ENCODE assay signal across 8 cellular contexts in genomic region chr19:39413269-39413902, GRCh38. TPM values are rescaled to one million over a fixed set of nuclear protein-coding genes. Genes with fewer than 3 reads are reported as not detected.
DNase-seq lines count a peak whose midpoint lies in the region; ATAC-seq and TF ChIP-seq lines count a peak whose summit lies in the region.

No MANE protein-coding gene starts in this region.

- DNase-seq in CD4-positive, alpha-beta T cell: peak in 2 of 10 experiments; percentile 13 to 43
- peak; percentile 32 for DNase-seq in activated CD4-positive, alpha-beta T cell treated with anti-CD3 and anti-CD28 coated beads, Interleukin-2, amount 50 U/mL, for 1 hour
- DNase-seq in fibroblast of gingiva (ENCODE audit: low read depth): peak; percentile 73
- no peak for DNase-seq in stimulated activated CD4-positive, alpha-beta T cell treated with anti-CD3 and anti-CD28 coated beads, Interleukin-1b, Interleukin-23, amount 100 ng/mL, for 48 hours
- no peak for DNase-seq in SHP77 treated with DMSO at 0.1 percent for 48 hours (lab: John Stamatoyannopoulos, UW)

- peaks cover 41% of the 10 kb centered on the region for H3K4me1 Mint-ChIP-seq in CD4-positive, alpha-beta T cell (ENCODE audit: low read depth)
- peaks cover 36% of the 10 kb centered on the region for H3K4me1 Mint-ChIP-seq in nephron

- H3K27ac ChIP-seq in CD4-positive, alpha-beta T cell (ENCODE audit: low read depth, low read length): peak overlapping the region; percentile 95
- H3K27ac ChIP-seq in KMS-11: no peak overlapping the region

- H3K9me3 ChIP-seq in CD4-positive, alpha-beta T cell (ENCODE audit: control insufficient read depth, low read length): no peaks in the 10 kb centered on the region

- peak overlapping the region; percentile 95 for H3K4me3 Mint-ChIP-seq in CD4-positive, alpha-beta T cell
- peak overlapping the region; percentile 97 to 99 (median 97) for H3K4me3 Mint-ChIP-seq in nephron

- H3K4me3 ChIP-seq in KMS-11 (IDR thresholded peaks at IDR 0.05; ENCODE audit: insufficient read depth, low read depth, low read length): no peak overlapping the region

- H3K36me3 Mint-ChIP-seq in CD4-positive, alpha-beta T cell (ENCODE audit: low read depth): peaks cover 65% of the 10 kb centered on the region
- H3K36me3 Mint-ChIP-seq in nephron (ENCODE audit: low read depth): peaks cover 26% of the 10 kb centered on the region

- TF ChIP-seq CTCF in CD4-positive, alpha-beta T cell (IDR thresholded peaks at IDR 0.05): no peak
- TF ChIP-seq CTCF in KMS-11 (conservative IDR thresholded peaks at IDR 0.05; ENCODE audit: low read depth, low read length) (no peak), nephron (IDR thresholded peaks at IDR 0.05; ENCODE audit: unreplicated experiment in 3 of 3) (no peak)

- H3K36me3 ChIP-seq in KMS-11 (ENCODE audit: insufficient read depth): no peaks in the 10 kb centered on the region

- peak overlapping the region; percentile 63; the same call in 1 of the 2 replicates for H3K9ac ChIP-seq in KMS-11

- CTCF ChIA-PET in CD4-positive, alpha-beta T cell (lab: Charles Lee): interaction anchor here (1.1 to 2.5 kb wide), 3 partner anchors 9 to 119 kb away, joined by 3 to 14 read pairs (median 8); partner anchors contain the start of genes EID2B and RPS16

- H3K27me3 Mint-ChIP-seq in CD4-positive, alpha-beta T cell: peaks cover 12% of the 10 kb centered on the region
- H3K27me3 Mint-ChIP-seq in nephron (ENCODE audit: low read depth): peaks cover 5% of the 10 kb centered on the region

- H3K27ac Mint-ChIP-seq in CD4-positive, alpha-beta T cell: peak overlapping the region; percentile 98
- peak overlapping the region; percentile 93 to 98 (median 94) for H3K27ac Mint-ChIP-seq in nephron

- no peaks in the 10 kb centered on the region for H4K20me1 ChIP-seq in KMS-11 (ENCODE audit: insufficient read depth)

- peaks cover 25% of the 10 kb centered on the region for H3K4me1 ChIP-seq in KMS-11 (ENCODE audit: low read depth, poor library complexity, severe bottlenecking)

- intact Hi-C loops in CD4-positive, alpha-beta T cell (cut with DNase I, micrococcal nuclease): loop anchor here (2.0 to 10.0 kb wide), 4 partner anchors 73 to 291 kb away; partner anchors contain the start of gene PAK4 (in 1 of the 2)

- no peaks in the 10 kb centered on the region for H3K9me3 Mint-ChIP-seq in CD4-positive, alpha-beta T cell
- no peaks in the 10 kb centered on the region for H3K9me3 Mint-ChIP-seq in nephron

- no peaks in the 10 kb centered on the region for H3K27me3 ChIP-seq in CD4-positive, alpha-beta T cell (ENCODE audit: control insufficient read depth, insufficient read depth, low read length)
- no peaks in the 10 kb centered on the region for H3K27me3 ChIP-seq in KMS-11 (ENCODE audit: insufficient read depth, low read depth)

- ATAC-seq in CD4-positive, alpha-beta T cell (ENCODE audit: poor library complexity): no peak
- no peak for ATAC-seq in HG02840 (IDR thresholded peaks at IDR 0.05; ENCODE audit: low FRiP score, unreplicated experiment)

- H3K4me2 ChIP-seq in KMS-11: peak overlapping the region; percentile 79

- H2AFZ ChIP-seq in KMS-11 (ENCODE audit: low read depth): peak overlapping the region; percentile 77; the same call in 1 of the 2 replicates

- peaks cover 9% of the 10 kb centered on the region for H3K79me2 ChIP-seq in KMS-11 (ENCODE audit: insufficient read depth, low read depth)

- POLR2A ChIA-PET in CD4-positive, alpha-beta T cell (lab: Charles Lee): interaction anchor here (1.9 to 2.9 kb wide), 2 partner anchors 22 kb away, joined by 12 to 16 read pairs; partner anchors contain the start of genes MED29, PAF1 and RPS16

RNA-seq across cellular contexts. Expression of gene PLEKHG2, which starts 0.9 kb away (rescaled TPM):
- 10 to 100 TPM; 80.6 to 81.4 TPM for total RNA-seq in CD4-positive, alpha-beta T cell

RNA-seq across cellular contexts. Expression of gene ZFP36, which starts 6.7 kb away (rescaled TPM):
- 1,000 to 10,000 TPM; 1,278 to 1,362 TPM for total RNA-seq in CD4-positive, alpha-beta T cell

RNA-seq across cellular contexts. Expression of gene MED29, which starts 22.2 kb away (rescaled TPM):
- 10 to 100 TPM; 45.0 to 46.1 TPM for total RNA-seq in CD4-positive, alpha-beta T cell

RNA-seq across cellular contexts. Expression of gene RPS16, which starts 22.4 kb away (rescaled TPM):
- total RNA-seq in CD4-positive, alpha-beta T cell: 1,000 to 10,000 TPM; 4,625 to 4,839 TPM

RNA-seq across cellular contexts. Expression of gene PAF1, which starts 22.5 kb away (rescaled TPM):
- 100 to 1,000 TPM in 1 of 2 experiments, 10 to 100 TPM in 1; 99.6 to 101 TPM for total RNA-seq in CD4-positive, alpha-beta T cell

Comparison
In these comparisons a context has a peak if more than half of its experiments do, and no peak if none do; other contexts are left out.
1. DNase-seq: peak in activated CD4-positive, alpha-beta T cell treated with anti-CD3 and anti-CD28 coated beads, Interleukin-2, amount 50 U/mL, for 1 hour (single experiment) and fibroblast of gingiva (single experiment); none in stimulated activated CD4-positive, alpha-beta T cell treated with anti-CD3 and anti-CD28 coated beads, Interleukin-1b, Interleukin-23, amount 100 ng/mL, for 48 hours (single experiment) and SHP77 treated with DMSO at 0.1 percent for 48 hours (single experiment).